ENCODE assay signal across 1 cellular context in genomic region chr22:39469326-39469680, GRCh38.
TF ChIP-seq lines count a peak whose summit lies in the region.

No MANE protein-coding gene starts in this region.

TF ChIP-seq in K562, 482 proteins besides CTCF, POLR2A, EP300 and RAD21:
- TF ChIP-seq TEAD2 (tag; IDR thresholded peaks at IDR 0.05), result no peak
- TF ChIP-seq ELF4 (CRISPR knock-in tag; IDR thresholded peaks at IDR 0.05), result no peak
- no peak for TF ChIP-seq TAF15 (IDR thresholded peaks at IDR 0.05; ENCODE audit: low read depth, low read length)
- TF ChIP-seq POLR2G (IDR thresholded peaks at IDR 0.05; ENCODE audit: low read depth, low read length), result no peak
- TF ChIP-seq DPF2 (IDR thresholded peaks at IDR 0.05), result no peak
- 0 out of 2 replicates have a peak, but pooled peaks have one; percentile 5 for TF ChIP-seq RBFOX2 (IDR thresholded peaks at IDR 0.05; ENCODE audit: low read depth, low read length)
- TF ChIP-seq ZNF76 (CRISPR knock-in tag; IDR thresholded peaks at IDR 0.05; ENCODE audit: borderline replicate concordance), result no peak
- TF ChIP-seq DMBX1 (CRISPR knock-in tag; IDR thresholded peaks at IDR 0.05; ENCODE audit: borderline replicate concordance), result no peak
- TF ChIP-seq TAF1 (IDR thresholded peaks at IDR 0.05; ENCODE audit: control insufficient read depth, extremely low read depth, insufficient read depth, low read length, severe bottlenecking), result no peak
